1 cellular context compared by ENCODE assay signal in genomic region chr12:111040690-111041089, GRCh38.
TF ChIP-seq lines count a peak whose summit lies in the region.

No MANE protein-coding gene starts in this region.

TF ChIP-seq in GM12878, 131 proteins besides CTCF, POLR2A, EP300 and RAD21 (continued from another document):
- TF ChIP-seq ZBTB40 (IDR thresholded peaks at IDR 0.05; ENCODE audit: borderline replicate concordance) (peak; percentile 69; the same call in 1 of the 2 replicates), CBX5 (IDR thresholded peaks at IDR 0.05; ENCODE audit: low read depth) (no peak), STAT1 (conservative IDR thresholded peaks at IDR 0.05) (no peak), YBX1 (IDR thresholded peaks at IDR 0.05) (no peak), PML (IDR thresholded peaks at IDR 0.05; ENCODE audit: low read length) (no peak), TARDBP (IDR thresholded peaks at IDR 0.05; ENCODE audit: borderline replicate concordance) (no peak), STAT3 (IDR thresholded peaks at IDR 0.05; ENCODE audit: low read depth, low read length) (no peak)
TF ChIP-seq in GM12878: peak in this region for 1.
